Comparison of ENCODE assay signal across 18 cellular contexts in genomic region chr10:62233494-62234283, GRCh38. TPM values are rescaled to one million over a fixed set of nuclear protein-coding genes. Genes with fewer than 3 reads are reported as not detected.
DNase-seq lines count a peak whose midpoint lies in the region; ATAC-seq, FAIRE-seq and TF ChIP-seq lines count a peak whose summit lies in the region.
"Had no signal": no experiment of that assay in that cellular context is flagged by ENCODE, and none has a peak within 500 bp of the region (broad histone marks: within the 10 kb centered on the region; RNA-seq: fewer than 3 reads in every experiment).

No MANE protein-coding gene starts in this region.

- FAIRE-seq in HepG2 (lab: Jason Lieb, UNC) = no peak

- POLR2A ChIA-PET in HepG2 (lab: Yijun Ruan, JAX) = no interaction called here

- CTCF ChIA-PET in HepG2 (lab: Yijun Ruan, JAX; ENCODE audit: low intra/inter-chr PET ratio, low total read pairs) = no interaction called here

- H3K9me3 Mint-ChIP-seq in activated CD4-positive, alpha-beta T cell treated with anti-CD3 and anti-CD28 coated beads, Interleukin-2, amount 10 ng/mL, durations not matched to agents 24 days and 14 days = peaks cover under 1% of the 10 kb centered on the region
- H3K9me3 Mint-ChIP-seq: dendritic cell treated with granulocyte-macrophage colony-stimulating factor and Interleukin-4, amounts not matched to agents 40 ng/mL and 50 ng/mL, for 4 days; natural killer cell had no signal

- in situ Hi-C loops in HepG2 (cut with HindIII; ENCODE audit: extremely low pct_ligation_motif_present, low pct_unique_long_range_greater_than_20kb) = no loop called here

- H3K79me2 ChIP-seq in osteoblast (ENCODE audit: insufficient read depth, low read length) (no peaks in the 10 kb centered on the region), HepG2 (ENCODE audit: insufficient read depth, low read length) (no peaks in the 10 kb centered on the region)

- H3K27ac Mint-ChIP-seq in activated CD4-positive, alpha-beta T cell treated with anti-CD3 and anti-CD28 coated beads, Interleukin-2, amount 10 ng/mL, durations not matched to agents 24 days and 14 days = peak overlapping the region; percentile 74
- H3K27ac Mint-ChIP-seq: dendritic cell treated with granulocyte-macrophage colony-stimulating factor and Interleukin-4, amounts not matched to agents 40 ng/mL and 50 ng/mL, for 4 days; natural killer cell had no signal

- DNase-seq in activated CD4-positive, alpha-beta T cell treated with anti-CD3 and anti-CD28 coated beads, Interleukin-2, amount 10 ng/mL, durations not matched to agents 24 days and 14 days = no peak
- DNase-seq in activated CD4-positive, alpha-beta T cell treated with anti-CD3 and anti-CD28 coated beads, Interleukin-2, amount 50 U/mL, for 4 hours = no peak
- peak; percentile 53 to 70 for DNase-seq in cardiac fibroblast (ENCODE audit: low read depth in 2 of 2)
- DNase-seq in osteoblast (ENCODE audit: insufficient read length, low spot score, missing footprints) = no peak
- DNase-seq in heart right ventricle = no peak
- DNase-seq in ecto neural progenitor cell (ENCODE audit: low spot score) = no peak
- DNase-seq in HepG2 (ENCODE audit: low spot score) = no peak
- DNase-seq: activated gamma-delta T cell, natural killer cell, NCI-H1105, NCI-H526, RPMI8226, upper lobe of right lung, WERI-Rb-1 had no signal

- peaks cover 8% of the 10 kb centered on the region for H3K36me3 Mint-ChIP-seq in activated CD4-positive, alpha-beta T cell treated with anti-CD3 and anti-CD28 coated beads, Interleukin-2, amount 10 ng/mL, durations not matched to agents 24 days and 14 days (ENCODE audit: low read depth)
- H3K36me3 Mint-ChIP-seq: natural killer cell had no signal

- H3K9ac ChIP-seq in HepG2 (ENCODE audit: insufficient read depth, low read depth, low read length) = no peak overlapping the region

- H3K9me3 ChIP-seq in KOPT-K1 (ENCODE audit: insufficient read depth, low read length, poor library complexity, severe bottlenecking) = no peaks in the 10 kb centered on the region
- no peaks in the 10 kb centered on the region for H3K9me3 ChIP-seq in osteoblast (ENCODE audit: low read depth, low read length)
- no peaks in the 10 kb centered on the region for H3K9me3 ChIP-seq in heart right ventricle
- H3K9me3 ChIP-seq in HepG2 (ENCODE audit: low read length) = no peaks in the 10 kb centered on the region
- H3K9me3 ChIP-seq: HAP-1, upper lobe of right lung had no signal

- H3K4me1 ChIP-seq in osteoblast (ENCODE audit: insufficient read depth, low read length) (peaks cover 50% of the 10 kb centered on the region), heart right ventricle (peaks cover 0 to 17% (median 0%) of the 10 kb centered on the region in 9 donors), HepG2 (ENCODE audit: insufficient read depth, low read length) (no peaks in the 10 kb centered on the region)

- peak overlapping the region; percentile 26 for H3K4me3 Mint-ChIP-seq in activated CD4-positive, alpha-beta T cell treated with anti-CD3 and anti-CD28 coated beads, Interleukin-2, amount 10 ng/mL, durations not matched to agents 24 days and 14 days
- H3K4me3 Mint-ChIP-seq: dendritic cell treated with granulocyte-macrophage colony-stimulating factor and Interleukin-4, amounts not matched to agents 40 ng/mL and 50 ng/mL, for 4 days; natural killer cell had no signal

- H3K4me2 ChIP-seq in osteoblast (ENCODE audit: insufficient read depth, low read length) = peak overlapping the region; percentile 34
- no peak overlapping the region for H3K4me2 ChIP-seq in HepG2 (ENCODE audit: low read depth, low read length)

- H2AFZ ChIP-seq in osteoblast (ENCODE audit: low read length) (peak overlapping the region; percentile 6), HepG2 (ENCODE audit: low read length) (no peak overlapping the region)

- no peak overlapping the region for H3K4me3 ChIP-seq in cardiac fibroblast (replicated peaks in 1 of 2; ENCODE audit: low read depth in 2 of 2, low read length in 2 of 2)
- no peak overlapping the region for H3K4me3 ChIP-seq in osteoblast (ENCODE audit: insufficient read depth, low read length)
- no peak overlapping the region for H3K4me3 ChIP-seq in heart right ventricle
- no peak overlapping the region for H3K4me3 ChIP-seq in HepG2 (replicated peaks in 1 of 3; ENCODE audit: insufficient read depth in 1 of 3, low read depth in 2 of 3, low read length in 3 of 3)
- H3K4me3 ChIP-seq: HAP-1, upper lobe of right lung had no signal

- WGBS in heart right ventricle, 2 donors = 80 to 81% methylated on average over 6 of the region's 6 CpGs
- 93% methylated on average over 6 of the region's 6 CpGs for WGBS in HepG2 (ENCODE audit: low lambda C conversion rate)

- ATAC-seq in heart right ventricle (no peak), HepG2 (no peak)
- ATAC-seq: left lobe of liver, natural killer cell, upper lobe of right lung had no signal

- no peaks in the 10 kb centered on the region for H3K36me3 ChIP-seq in KOPT-K1 (ENCODE audit: insufficient read depth, low read length)
- no peaks in the 10 kb centered on the region for H3K36me3 ChIP-seq in osteoblast (ENCODE audit: insufficient read depth, low read length)
- no peaks in the 10 kb centered on the region for H3K36me3 ChIP-seq in heart right ventricle
- H3K36me3 ChIP-seq in HepG2 (replicated peaks in 1 of 2; ENCODE audit: control insufficient read depth in 1 of 2, insufficient read depth in 2 of 2, low read length in 2 of 2) = 0 out of 5 replicates have a peak, but pooled peaks cover 0 to 4% of the 10 kb centered on the region in 2 experiments
- H3K36me3 ChIP-seq: HAP-1, upper lobe of right lung had no signal

- no TSS peak for BruUV-seq in HepG2 (replicated peaks; lab: Mats Ljungman, UMichigan)

- intact Hi-C loops in activated CD4-positive, alpha-beta T cell treated with anti-CD3 and anti-CD28 coated beads, Interleukin-2, amount 10 ng/mL, durations not matched to agents 24 days and 14 days (cut with micrococcal nuclease) = no loop called here
- intact Hi-C loops in heart right ventricle (cut with DNase I) (no loop called here), HepG2 (cut with micrococcal nuclease; ENCODE audit: unreplicated experiment) (no loop called here)

- TF ChIP-seq CTCF in cardiac fibroblast (IDR thresholded peaks at IDR 0.05; ENCODE audit: low read depth, low read length) (no peak), osteoblast (IDR thresholded peaks at IDR 0.05; ENCODE audit: extremely low read depth, low read depth, low read length) (no peak), heart right ventricle (IDR thresholded peaks at IDR 0.05) (no peak), HepG2 (CRISPR knock-in tag; IDR thresholded peaks at IDR 0.05) (no peak)

- H3K4me1 Mint-ChIP-seq in activated CD4-positive, alpha-beta T cell treated with anti-CD3 and anti-CD28 coated beads, Interleukin-2, amount 10 ng/mL, durations not matched to agents 24 days and 14 days = peaks cover 16% of the 10 kb centered on the region
- H3K4me1 Mint-ChIP-seq: natural killer cell had no signal

- H4K20me1 ChIP-seq in osteoblast (ENCODE audit: insufficient read depth, low read length) (no peaks in the 10 kb centered on the region), HepG2 (ENCODE audit: insufficient read depth, low read length) (no peaks in the 10 kb centered on the region)

- no peak for TF ChIP-seq POLR2A in HepG2 (IDR thresholded peaks at IDR 0.05; ENCODE audit: insufficient read depth in 1 of 2, low read depth in 2 of 2, low read length in 2 of 2)

- H3K27ac ChIP-seq in KOPT-K1 (ENCODE audit: low read depth, low read length, poor library complexity, severe bottlenecking) (peak overlapping the region; percentile 59), osteoblast (ENCODE audit: low read depth, low read length) (peak overlapping the region; percentile 89), heart right ventricle (no peak overlapping the region), HepG2 (ENCODE audit: extremely low read length, insufficient read depth, low read length) (no peak overlapping the region)
- H3K27ac ChIP-seq: upper lobe of right lung, WERI-Rb-1 had no signal

- H3K27me3 ChIP-seq in osteoblast (ENCODE audit: insufficient read depth, low read length) (no peaks in the 10 kb centered on the region), heart right ventricle (no peaks in the 10 kb centered on the region), HepG2 (ENCODE audit: control insufficient read depth in 1 of 2, insufficient read depth in 2 of 2, low read length in 2 of 2) (no peaks in the 10 kb centered on the region)
- H3K27me3 ChIP-seq: upper lobe of right lung had no signal

- H3K27me3 Mint-ChIP-seq in activated CD4-positive, alpha-beta T cell treated with anti-CD3 and anti-CD28 coated beads, Interleukin-2, amount 10 ng/mL, durations not matched to agents 24 days and 14 days = no peaks in the 10 kb centered on the region
- H3K27me3 Mint-ChIP-seq: dendritic cell treated with granulocyte-macrophage colony-stimulating factor and Interleukin-4, amounts not matched to agents 40 ng/mL and 50 ng/mL, for 4 days had no signal

- no peak for TF ChIP-seq EP300 in HepG2 (IDR thresholded peaks at IDR 0.05; ENCODE audit: low read depth in 2 of 2, low read length in 2 of 2)
- TF ChIP-seq EP300 in HepG2 (CRISPR knock-in tag; IDR thresholded peaks at IDR 0.05; ENCODE audit: borderline replicate concordance) = no peak

- no peak for TF ChIP-seq RAD21 in HepG2 (CRISPR knock-in tag; IDR thresholded peaks at IDR 0.05)

RNA-seq across cellular contexts. Expression of gene RTKN2, which starts 35.0 kb away (rescaled TPM):
- total RNA-seq in activated CD4-positive, alpha-beta T cell treated with anti-CD3 and anti-CD28 coated beads, Interleukin-2, amount 10 ng/mL, durations not matched to agents 24 days and 14 days = 2.7 and 3.4 TPM in 2 replicates
- total RNA-seq in osteoblast (7.7 and 8.0 TPM in 2 replicates), heart right ventricle (under 1 TPM in 7 of 10 donors, not detected in 3; 0.05 to 0.30 (median 0.14) TPM), HepG2 (2016; rRNA removed; fragmentation: Illumina TruSeq; extraction: Trizol) (7.0 and 10.8 TPM in 2 replicates)
- polyA plus RNA-seq in heart right ventricle (under 1 TPM in 1 of 2 donors, not detected in 1; 0.01 TPM), HepG2 (2011; rRNA removed) (1.2 and 2.2 TPM in 2 replicates)
- 1.7 and 2.3 TPM in 2 replicates for total RNA-seq in HepG2 (2016; cell fraction: cytosol; rRNA removed; fragmentation: Illumina TruSeq; extraction: Trizol; ENCODE audit: low read depth)
- 6.6 and 10.1 TPM in 2 replicates for total RNA-seq in HepG2 (2016; cell fraction: insoluble cytoplasmic fraction; rRNA removed; fragmentation: Illumina TruSeq; extraction: Trizol)
- total RNA-seq in HepG2 (2016; cell fraction: membrane; rRNA removed; fragmentation: Illumina TruSeq; extraction: Trizol) = 3.9 and 4.5 TPM in 2 replicates
- total RNA-seq in HepG2 (2016; cell fraction: nucleus; rRNA removed; fragmentation: Illumina TruSeq; extraction: Trizol) = 13.5 and 13.9 TPM in 2 replicates
- 0.67 and 0.70 TPM in 2 replicates for polyA plus RNA-seq in HepG2 (2011; cell fraction: cytosol; rRNA removed)
- polyA plus RNA-seq in HepG2 (2011; cell fraction: nucleus; rRNA removed) = 1.4 and 1.6 TPM in 2 replicates
- polyA plus RNA-seq in HepG2 (2012) = 1.5 and 3.2 TPM in 2 replicates
- polyA plus RNA-seq in HepG2 (2016; cell fraction: cytosol; fragmentation: Illumina TruSeq; extraction: Trizol; ENCODE audit: low read depth) = 1.1 TPM in 2 replicates
- polyA plus RNA-seq in HepG2 (2016; cell fraction: insoluble cytoplasmic fraction; fragmentation: Illumina TruSeq; extraction: Trizol; ENCODE audit: low read depth) = 9.3 TPM in 2 replicates
- polyA plus RNA-seq in HepG2 (2016; cell fraction: membrane; fragmentation: Illumina TruSeq; extraction: Trizol; ENCODE audit: low read depth) = 2.1 and 2.7 TPM in 2 replicates
- polyA plus RNA-seq in HepG2 (2016; cell fraction: nucleus; fragmentation: Illumina TruSeq; extraction: Trizol; ENCODE audit: insufficient read depth, low read depth) = 9.6 and 11.4 TPM in 2 replicates
- polyA minus RNA-seq in HepG2 (2011; rRNA and poly(A)+ RNA removed; ENCODE audit: low replicate concordance) = 0.87 and 1.0 TPM in 2 replicates
- 1.8 and 2.0 TPM in 2 replicates for polyA minus RNA-seq in HepG2 (2011; cell fraction: cytosol; rRNA and poly(A)+ RNA removed)
- 15.0 and 20.2 TPM in 2 replicates for polyA minus RNA-seq in HepG2 (2011; cell fraction: nucleus; rRNA and poly(A)+ RNA removed)

Comparison
In these comparisons a context has a peak if more than half of its experiments do, and no peak if none do; other contexts are left out.
1. DNase-seq: peak in cardiac fibroblast (2 of 2); none in activated CD4-positive, alpha-beta T cell treated with anti-CD3 and anti-CD28 coated beads, Interleukin-2, amount 10 ng/mL, durations not matched to agents 24 days and 14 days (single experiment), activated CD4-positive, alpha-beta T cell treated with anti-CD3 and anti-CD28 coated beads, Interleukin-2, amount 50 U/mL, for 4 hours (0 of 2), osteoblast (single experiment), heart right ventricle (0 of 2), ecto neural progenitor cell (single experiment) and HepG2 (single experiment).
2. H3K27ac ChIP-seq: peak in KOPT-K1 (single experiment) and osteoblast (single experiment); none in heart right ventricle (0 of 10) and HepG2 (single experiment).